Comparison of ENCODE assay signal across 8 cellular contexts in the genomic region with DNA sequence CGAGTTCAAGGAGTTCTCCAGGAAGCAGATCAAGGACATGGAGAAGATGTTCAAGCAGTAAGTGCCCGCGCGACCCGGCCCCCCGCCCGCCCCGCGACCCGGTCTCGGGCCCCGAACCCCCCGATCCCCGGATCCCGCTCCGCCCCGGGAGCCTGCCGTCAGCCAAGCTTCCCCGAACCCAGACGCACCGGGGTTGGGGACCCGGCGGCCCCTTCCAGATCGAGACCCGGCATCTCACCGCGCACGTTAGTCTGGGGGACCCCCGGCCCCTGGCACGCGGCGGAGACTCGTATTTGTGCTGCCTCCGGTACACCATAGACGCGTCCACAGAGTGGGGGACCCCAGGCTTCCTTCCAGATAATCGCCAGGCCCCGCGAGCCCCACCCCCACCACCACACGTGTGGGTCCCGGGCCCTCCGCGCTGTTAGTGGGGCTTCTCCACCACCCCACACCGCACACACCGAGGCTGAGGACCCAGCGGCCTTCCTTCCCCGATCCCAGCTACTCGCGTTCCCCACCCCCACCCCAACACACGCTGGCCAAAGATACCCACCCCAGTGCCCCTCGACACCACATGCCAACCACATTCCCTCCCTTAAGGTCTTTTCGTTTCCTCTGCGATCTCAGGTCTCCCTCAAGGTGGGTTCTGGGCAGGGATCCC. TPM values are rescaled to one million over a fixed set of nuclear protein-coding genes. Genes with fewer than 3 reads are reported as not detected.
A peak's percentile ranks its signal among the peaks of the same experiment; 100 is the strongest.
DNase-seq lines count a peak whose midpoint lies in the region; ATAC-seq and TF ChIP-seq lines count a peak whose summit lies in the region.

No MANE protein-coding gene starts in this region.

- in situ Hi-C loops in transverse colon (cut with MboI; ENCODE audit: low pct_ligation_motif_present in 1 of 4, low pct_unique_long_range_greater_than_20kb in 1 of 4, low sequenced_read_pairs in 3 of 4) = no loop called here

- DNase-seq in AG10803 (ENCODE audit: low read depth) (no peak), H9 (no peak), adipocyte (ENCODE audit: low read depth) (peak; percentile 44), lower leg skin (ENCODE audit: low spot score in 2 of 2) (no peak), transverse colon (no peak), erythroblast (lab: John Stamatoyannopoulos, UW) (no peak)
- DNase-seq in activated CD4-positive, CD25-positive, alpha-beta regulatory T cell (lab: John Stamatoyannopoulos, UW) = no peak

- no peaks in the 10 kb centered on the region for H3K79me2 ChIP-seq in H9 (ENCODE audit: insufficient read depth, low read length)

- H3K18ac ChIP-seq in H9 (ENCODE audit: insufficient read length, low read depth, low read length) = no peak overlapping the region

- H2BK12ac ChIP-seq in H9 (ENCODE audit: insufficient read length, low read depth, low read length) = no peak overlapping the region

- H3K4me3 ChIP-seq in AG10803 (ENCODE audit: low read length) = peak overlapping the region; percentile 84
- H3K4me3 ChIP-seq in adipocyte (ENCODE audit: low read length) = peak overlapping the region; percentile 85
- peak overlapping the region; percentile 73 for H3K4me3 ChIP-seq in lower leg skin (ENCODE audit: low read depth, poor library complexity, severe bottlenecking)
- H3K4me3 ChIP-seq in transverse colon = peak overlapping the region; percentile 83 to 97 (median 92)

- H3K27ac Mint-ChIP-seq in H9 = no peak overlapping the region

- TF ChIP-seq CTCF in AG10803 (conservative IDR thresholded peaks at IDR 0.05; ENCODE audit: low read length) (no peak), H9 (conservative IDR thresholded peaks at IDR 0.05) (no peak), lower leg skin (IDR thresholded peaks at IDR 0.05) (no peak), transverse colon (IDR thresholded peaks at IDR 0.05) (no peak)

- no peak for ATAC-seq in HG02623 (IDR thresholded peaks at IDR 0.05; ENCODE audit: unreplicated experiment)

- H3K14ac ChIP-seq in H9 (ENCODE audit: insufficient read depth, low read length) = peak overlapping the region; percentile 49; the same call in 1 of the 2 replicates

- no peak overlapping the region for H2BK15ac ChIP-seq in H9 (ENCODE audit: low read depth, low read length)

- TF ChIP-seq POLR2A in lower leg skin (IDR thresholded peaks at IDR 0.05) (no peak), transverse colon (IDR thresholded peaks at IDR 0.05) (no peak), erythroblast (IDR thresholded peaks at IDR 0.05; ENCODE audit: low read length) (no peak)

- peak overlapping the region; percentile 79 to 88 for H3K4me3 Mint-ChIP-seq in H9

- no peaks in the 10 kb centered on the region for H3K4me1 ChIP-seq in H9 (ENCODE audit: insufficient read depth, low read length)
- peaks cover 32% of the 10 kb centered on the region for H3K4me1 ChIP-seq in adipocyte (ENCODE audit: control insufficient read depth, insufficient read depth, low read length)
- H3K4me1 ChIP-seq in transverse colon = peaks cover 11 to 50% (median 42%) of the 10 kb centered on the region in 4 donors

- H3K9ac ChIP-seq in H9 (ENCODE audit: extremely low read depth, insufficient read length, low read length) (no peak overlapping the region), adipocyte (ENCODE audit: low read length) (peak overlapping the region; percentile 86)

- H3K27ac ChIP-seq in H9 (ENCODE audit: insufficient read length, low read depth, low read length) (no peak overlapping the region), transverse colon (peak overlapping the region; percentile 84 to 93 (median 88))

- peaks cover 9% of the 10 kb centered on the region for H3K23me2 ChIP-seq in H9 (ENCODE audit: insufficient read length, low read depth, low read length, poor library complexity, severe bottlenecking)

- H3K79me1 ChIP-seq in H9 (ENCODE audit: insufficient read depth, low read depth, low read length, poor library complexity, severe bottlenecking) = no peaks in the 10 kb centered on the region

- H2AK5ac ChIP-seq in H9 (ENCODE audit: insufficient read length, low read length) = no peak overlapping the region

- H4K5ac ChIP-seq in H9 (ENCODE audit: insufficient read length, low read depth, low read length) = no peak overlapping the region

- H2BK5ac ChIP-seq in H9 (ENCODE audit: insufficient read length, low read length) = no peak overlapping the region

- intact Hi-C loops in lower leg skin (cut with DNase I; ENCODE audit: low total_unique reads) (no loop called here), transverse colon (cut with DNase I; ENCODE audit: low total_unique reads) (no loop called here)

- no peak overlapping the region for H3K4ac ChIP-seq in H9 (ENCODE audit: low read depth, low read length)

- H3K27me3 ChIP-seq in H9 (ENCODE audit: insufficient read depth, low read length) = peaks cover 4% of the 10 kb centered on the region; the same call in 1 of the 2 replicates
- no peaks in the 10 kb centered on the region for H3K27me3 ChIP-seq in adipocyte (replicated peaks; ENCODE audit: control insufficient read depth, insufficient read depth, low read length)
- H3K27me3 ChIP-seq in transverse colon = no peaks in the 10 kb centered on the region

- H3K4me2 ChIP-seq in H9 (ENCODE audit: insufficient read depth, insufficient read length, low read length) = peak overlapping the region; percentile 50

- H3K36me3 ChIP-seq in adipocyte (ENCODE audit: control insufficient read depth, insufficient read depth, low read length, severe bottlenecking) = no peaks in the 10 kb centered on the region
- no peaks in the 10 kb centered on the region for H3K36me3 ChIP-seq in transverse colon

- H3K36me3 Mint-ChIP-seq in H9 (ENCODE audit: insufficient read depth in 1 of 3, low read depth in 3 of 3) = peaks cover 0 to 2% (median 2%) of the 10 kb centered on the region in 3 experiments; a peak in 3 of 7 replicates

- TF ChIP-seq EP300 in transverse colon (IDR thresholded peaks at IDR 0.05; ENCODE audit: low read depth) = no peak

- H3T11ph ChIP-seq in H9 (ENCODE audit: low read length) = no peak overlapping the region

- no peak overlapping the region for H4K91ac ChIP-seq in H9 (ENCODE audit: insufficient read length, low read depth, low read length)

- WGBS in H9 (ENCODE audit: extremely low coverage, insufficient read length, low lambda C conversion rate) = no CpG with 5 or more reads among the region's 53 CpGs
- 2% methylated on average over 23 to 43 of the region's 53 CpGs for WGBS in lower leg skin, 2 donors
- 2% methylated on average over 19 of the region's 53 CpGs; no CpG with 5 or more reads in 1 of the 2 donors for WGBS in transverse colon (ENCODE audit: low coverage in 1 of 2), 2 donors

- H3K9me3 Mint-ChIP-seq in H9 = no peaks in the 10 kb centered on the region

- no peaks in the 10 kb centered on the region for H4K20me1 ChIP-seq in H9 (ENCODE audit: control insufficient read depth, insufficient read depth, insufficient read length)

- peaks cover 21 to 36% of the 10 kb centered on the region in 2 experiments for H3K4me1 Mint-ChIP-seq in H9

- no peak overlapping the region for H3K56ac ChIP-seq in H9 (ENCODE audit: insufficient read length, low read depth, low read length)

- no peak overlapping the region for H2BK20ac ChIP-seq in H9 (ENCODE audit: low read depth, low read length, poor library complexity, severe bottlenecking)

- H4K8ac ChIP-seq in H9 (replicated peaks; ENCODE audit: insufficient read length, low read depth, low read length) = no peak overlapping the region

- H3K23ac ChIP-seq in H9 (ENCODE audit: insufficient read length, low read depth, low read length) = no peak overlapping the region

- peaks cover 68% of the 10 kb centered on the region for H3K27me3 Mint-ChIP-seq in H9 (ENCODE audit: low read depth)

- H2AFZ ChIP-seq in H9 (ENCODE audit: low read length) = no peak overlapping the region

- H3K9me3 ChIP-seq in H9 (ENCODE audit: control insufficient read depth, low read depth, low read length) = no peaks in the 10 kb centered on the region
- H3K9me3 ChIP-seq in adipocyte (ENCODE audit: control insufficient read depth, low read length) = no peaks in the 10 kb centered on the region
- H3K9me3 ChIP-seq in transverse colon = no peaks in the 10 kb centered on the region

- no peak overlapping the region for H2BK120ac ChIP-seq in H9 (ENCODE audit: low read depth, low read length, poor library complexity, severe bottlenecking)

RNA-seq across cellular contexts. Expression of a gene that starts 0.7 kb away (rescaled TPM):
- 16.5 and 16.6 TPM in 2 replicates for total RNA-seq in H9 (2021)
- total RNA-seq in lower leg skin = 10 to 100 TPM; 38.9 to 55.7 (median 43.5) TPM
- 100 to 1,000 TPM in 3 of 4 donors, 10 to 100 TPM in 1; 88.0 to 188 (median 174) TPM for total RNA-seq in transverse colon

RNA-seq across cellular contexts. Expression of a gene that starts 27.9 kb away (rescaled TPM):
- total RNA-seq in H9 (2021) (not detected in 2 replicates), lower leg skin (not detected), transverse colon (under 1 TPM in 1 of 4 donors, not detected in 3; 0.64 TPM)

RNA-seq across cellular contexts. Expression of a gene that starts 46.2 kb away (rescaled TPM):
- total RNA-seq in H9 (2021) (not detected in 2 replicates), lower leg skin (not detected), transverse colon (not detected)
